ENCODE assay signal across 8 cellular contexts in genomic region chr2:119431976-119432881, GRCh38. TPM values are rescaled to one million over a fixed set of nuclear protein-coding genes. Genes with fewer than 3 reads are reported as not detected.
DNase-seq lines count a peak whose midpoint lies in the region; ATAC-seq and TF ChIP-seq lines count a peak whose summit lies in the region.

No MANE protein-coding gene starts in this region.

- DNase-seq in AG10803 (ENCODE audit: low read depth) (peak; percentile 26), left ventricle myocardium inferior (no peak), pulmonary artery endothelial cell (ENCODE audit: low read depth, low spot score) (peak; percentile 20), NCI-H2196 treated with DMSO at 0.1 percent for 48 hours (lab: John Stamatoyannopoulos, UW; ENCODE audit: unreplicated experiment) (no peak)

- H2AFZ ChIP-seq in SU-DHL-6 (ENCODE audit: low read depth, low read length, severe bottlenecking): no peak overlapping the region

- H3K27ac ChIP-seq in SU-DHL-6 (ENCODE audit: low read depth, low read length) (no peak overlapping the region), left ventricle myocardium inferior (replicated peaks) (peak overlapping the region; percentile 37)

- intact Hi-C loops in left ventricle myocardium inferior (cut with micrococcal nuclease): no loop called here

- H3K9ac ChIP-seq in SU-DHL-6 (ENCODE audit: low read length): peak overlapping the region; percentile 22; the same call in 1 of the 2 replicates

- H3K36me3 ChIP-seq in SU-DHL-6 (ENCODE audit: low read length): no peaks in the 10 kb centered on the region
- H3K36me3 ChIP-seq in left ventricle myocardium inferior: no peaks in the 10 kb centered on the region

- no peaks in the 10 kb centered on the region for H3K27me3 ChIP-seq in SU-DHL-6 (ENCODE audit: low read length)
- peaks cover 5% of the 10 kb centered on the region for H3K27me3 ChIP-seq in left ventricle myocardium inferior (ENCODE audit: low read depth)

- H3K9me2 ChIP-seq in SU-DHL-6 (replicated peaks; ENCODE audit: insufficient read depth, low read length): no peaks in the 10 kb centered on the region

- H3F3A ChIP-seq in SU-DHL-6 (ENCODE audit: insufficient read depth): no peaks in the 10 kb centered on the region

- no peaks in the 10 kb centered on the region for H4K20me1 ChIP-seq in SU-DHL-6 (ENCODE audit: low read depth, low read length)

- H3K9me3 ChIP-seq in SU-DHL-6 (ENCODE audit: insufficient read depth, low read length): no peaks in the 10 kb centered on the region
- H3K9me3 ChIP-seq in left ventricle myocardium inferior (replicated peaks): no peaks in the 10 kb centered on the region

- H3K79me2 ChIP-seq in SU-DHL-6 (ENCODE audit: insufficient read depth, low read length): no peaks in the 10 kb centered on the region

- peak; percentile 3 for ATAC-seq in GM21528 (IDR thresholded peaks at IDR 0.05; ENCODE audit: low FRiP score, unreplicated experiment)
- no peak for ATAC-seq in GM21737 (IDR thresholded peaks at IDR 0.05; ENCODE audit: unreplicated experiment)
- no peak for ATAC-seq in GM18909 (IDR thresholded peaks at IDR 0.05; ENCODE audit: poor library complexity, unreplicated experiment)

- H3K4me3 ChIP-seq in AG10803 (ENCODE audit: low read length) (peak overlapping the region; percentile 22), SU-DHL-6 (ENCODE audit: insufficient read depth, low read length, poor library complexity, severe bottlenecking) (peak overlapping the region; percentile 44), left ventricle myocardium inferior (peak overlapping the region; percentile 71)

- peaks cover 14% of the 10 kb centered on the region for H3K4me1 ChIP-seq in left ventricle myocardium inferior

- peak overlapping the region; percentile 62 for H3K4me2 ChIP-seq in SU-DHL-6 (ENCODE audit: low read depth, low read length, poor library complexity, severe bottlenecking)

- TF ChIP-seq CTCF in AG10803 (conservative IDR thresholded peaks at IDR 0.05; ENCODE audit: low read length) (no peak), SU-DHL-6 (IDR thresholded peaks at IDR 0.05; ENCODE audit: insufficient read depth, low read length, poor library complexity, severe bottlenecking) (no peak), left ventricle myocardium inferior (IDR thresholded peaks at IDR 0.05; ENCODE audit: borderline replicate concordance) (no peak)

RNA-seq across cellular contexts. Expression of gene TMEM37, which starts 0.6 kb away (rescaled TPM):
- total RNA-seq in left ventricle myocardium inferior (2.4 TPM), pulmonary artery endothelial cell (0.73 and 2.3 TPM in 2 replicates)

Comparison
In these comparisons a context has a peak if more than half of its experiments do, and no peak if none do; other contexts are left out.
1. DNase-seq: peak in AG10803 (single experiment) and pulmonary artery endothelial cell (single experiment); none in left ventricle myocardium inferior (single experiment) and NCI-H2196 treated with DMSO at 0.1 percent for 48 hours (single experiment).
2. Peak in every context shown above with its lines, with median percentiles within 50 percentile points of each other: H3K4me3 ChIP-seq.